Comparison of ENCODE assay signal across 8 cellular contexts in the genomic region with DNA sequence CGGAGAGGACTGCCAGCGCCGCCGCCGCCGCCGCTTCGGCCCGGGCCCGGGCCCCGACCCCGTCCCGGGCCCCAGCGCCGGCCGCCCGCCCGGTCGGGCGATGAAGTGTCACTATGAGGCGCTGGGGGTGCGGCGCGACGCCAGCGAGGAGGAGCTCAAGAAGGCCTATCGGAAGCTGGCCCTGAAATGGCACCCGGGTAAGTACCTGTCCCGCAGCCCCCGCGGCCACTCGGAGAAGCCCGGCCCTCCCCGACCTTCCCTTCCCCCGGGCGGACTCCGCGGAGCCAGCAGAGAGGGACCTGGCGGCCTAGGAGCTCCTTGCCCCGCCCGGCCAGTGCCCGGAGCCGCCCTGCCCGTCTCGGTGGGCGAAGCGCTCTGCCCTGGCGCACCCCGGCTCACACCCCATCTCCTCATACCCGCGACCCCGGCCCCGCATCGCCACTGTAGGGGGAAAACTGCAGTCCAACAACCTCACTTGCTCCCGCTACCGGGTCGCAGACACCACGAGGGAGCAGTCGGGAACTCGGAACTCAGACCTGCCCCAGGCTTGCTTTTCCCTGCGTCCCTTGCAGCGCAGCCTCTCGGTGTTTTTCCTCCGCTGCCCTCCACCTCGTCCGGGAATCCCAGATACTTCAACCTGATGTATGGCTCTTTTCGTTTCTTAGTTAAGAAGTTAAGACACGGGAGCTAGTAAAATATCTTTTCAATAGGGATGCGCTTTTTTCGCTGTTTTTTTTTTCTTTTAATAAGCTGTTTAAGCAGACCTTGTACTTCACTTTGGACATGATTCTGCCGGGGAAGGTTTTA. TPM values are rescaled to one million over a fixed set of nuclear protein-coding genes. Genes with fewer than 3 reads are reported as not detected.
DNase-seq lines count a peak whose midpoint lies in the region.

No MANE protein-coding gene starts in this region.

- H3K9me3 Mint-ChIP-seq in activated naive CD4-positive, alpha-beta T cell treated with anti-CD3 and anti-CD28 coated beads, Interleukin-2, amount 10 ng/mL, durations not matched to agents 7 days and 5 days, result no peaks in the 10 kb centered on the region

- peak overlapping the region; percentile 95 for H3K4me3 ChIP-seq in MG63

- H3K27me3 Mint-ChIP-seq in activated naive CD4-positive, alpha-beta T cell treated with anti-CD3 and anti-CD28 coated beads, Interleukin-2, amount 10 ng/mL, durations not matched to agents 7 days and 5 days, result no peaks in the 10 kb centered on the region

- H3K36me3 ChIP-seq in MG63, result peaks cover 24% of the 10 kb centered on the region

- DNase-seq in GM04503 (ENCODE audit: low read depth) (peak; percentile 34), HCEC 1CT (peak; percentile 73), MG63 (peak; percentile 85), SK-MEL-5 (ENCODE audit: low read depth, low spot score) (peak; percentile 83), globus pallidus (ENCODE audit: low spot score) (peak; percentile 70), occipital lobe (lab: John Stamatoyannopoulos, UW) (peak; percentile 73)
- DNase-seq in activated naive CD4-positive, alpha-beta T cell treated with anti-CD3 and anti-CD28 coated beads, Interleukin-2, amount 10 ng/mL, durations not matched to agents 7 days and 5 days, result peak; percentile 90

- H3K36me3 Mint-ChIP-seq in activated naive CD4-positive, alpha-beta T cell treated with anti-CD3 and anti-CD28 coated beads, Interleukin-2, amount 10 ng/mL, durations not matched to agents 7 days and 5 days, result peaks cover 22% of the 10 kb centered on the region

- H3K9me3 ChIP-seq in MG63, result no peaks in the 10 kb centered on the region

- H3K27ac Mint-ChIP-seq in activated naive CD4-positive, alpha-beta T cell treated with anti-CD3 and anti-CD28 coated beads, Interleukin-2, amount 10 ng/mL, durations not matched to agents 7 days and 5 days, result peak overlapping the region; percentile 97

- peak overlapping the region; percentile 63 for H3K27ac ChIP-seq in temporal lobe (ENCODE audit: low read depth, low read length)

- in situ Hi-C loops in SK-MEL-5 (cut with HindIII; ENCODE audit: low pct_unique_long_range_greater_than_20kb, low sequenced_read_pairs), result no loop called here

- H3K4me3 Mint-ChIP-seq in activated naive CD4-positive, alpha-beta T cell treated with anti-CD3 and anti-CD28 coated beads, Interleukin-2, amount 10 ng/mL, durations not matched to agents 7 days and 5 days, result peak overlapping the region; percentile 98

- H3K27me3 ChIP-seq in MG63, result no peaks in the 10 kb centered on the region

- CTCF ChIA-PET in activated naive CD4-positive, alpha-beta T cell treated with anti-CD3 and anti-CD28 coated beads, Interleukin-2, amount 10 ng/mL, durations not matched to agents 7 days and 5 days (lab: Charles Lee), result interaction anchor here (0.6 to 1.8 kb wide), 6 partner anchors 9 to 31 kb away, joined by 3 to 6 read pairs (median 4); a partner anchor contains a TSS

- H3K4me1 Mint-ChIP-seq in activated naive CD4-positive, alpha-beta T cell treated with anti-CD3 and anti-CD28 coated beads, Interleukin-2, amount 10 ng/mL, durations not matched to agents 7 days and 5 days, result peaks cover 35% of the 10 kb centered on the region

RNA-seq across cellular contexts. Expression of a gene that starts 0.6 kb away (rescaled TPM):
- total RNA-seq in MG63 (2014; rRNA removed; shearing (Covaris generic); ENCODE audit: low replicate concordance), result 17.5 and 26.9 TPM in 2 replicates
- total RNA-seq in SK-MEL-5 (2014; rRNA removed; shearing (Covaris generic)), result 38.6 and 43.1 TPM in 2 replicates
- 30.8 and 43.8 TPM in 2 replicates for polyA plus RNA-seq in SK-MEL-5 (2015; cell fraction: cytosol; rRNA removed)
- 15.7 and 23.6 TPM in 2 replicates for polyA plus RNA-seq in SK-MEL-5 (2015; cell fraction: nucleus; rRNA removed)
- total RNA-seq in occipital lobe, result 34.5 TPM
- 16.0 TPM for total RNA-seq in temporal lobe

RNA-seq across cellular contexts. Expression of a gene that starts 14.4 kb away (rescaled TPM):
- total RNA-seq in MG63 (2014; rRNA removed; shearing (Covaris generic); ENCODE audit: low replicate concordance), result 80.9 and 83.9 TPM in 2 replicates
- 157 and 165 TPM in 2 replicates for total RNA-seq in SK-MEL-5 (2014; rRNA removed; shearing (Covaris generic))
- 72.7 and 79.5 TPM in 2 replicates for polyA plus RNA-seq in SK-MEL-5 (2015; cell fraction: cytosol; rRNA removed)
- 79.7 and 81.3 TPM in 2 replicates for polyA plus RNA-seq in SK-MEL-5 (2015; cell fraction: nucleus; rRNA removed)
- 49.4 TPM for total RNA-seq in occipital lobe
- 22.6 TPM for total RNA-seq in temporal lobe

RNA-seq across cellular contexts. Expression of a gene that starts 14.6 kb away (rescaled TPM):
- 30.9 and 36.2 TPM in 2 replicates for total RNA-seq in MG63 (2014; rRNA removed; shearing (Covaris generic); ENCODE audit: low replicate concordance)
- total RNA-seq in SK-MEL-5 (2014; rRNA removed; shearing (Covaris generic)), result 51.2 and 59.0 TPM in 2 replicates
- 27.4 and 36.6 TPM in 2 replicates for polyA plus RNA-seq in SK-MEL-5 (2015; cell fraction: cytosol; rRNA removed)
- polyA plus RNA-seq in SK-MEL-5 (2015; cell fraction: nucleus; rRNA removed), result 38.8 and 52.1 TPM in 2 replicates
- 48.4 TPM for total RNA-seq in occipital lobe
- 25.1 TPM for total RNA-seq in temporal lobe

Comparison
In these comparisons a context has a peak if more than half of its experiments do, and no peak if none do; other contexts are left out.
1. Peak in every context shown above with its lines: DNase-seq, H3K4me3 ChIP-seq and H3K27ac ChIP-seq.
2. DNase-seq: peak in every context shown above with its lines; median percentile 90 in activated naive CD4-positive, alpha-beta T cell treated with anti-CD3 and anti-CD28 coated beads, Interleukin-2, amount 10 ng/mL, durations not matched to agents 7 days and 5 days; 85 in MG63; 83 in SK-MEL-5; 73 in HCEC 1CT; 73 in occipital lobe; 70 in globus pallidus; 34 in GM04503.